1 cellular context compared by ENCODE assay signal in genomic region chr17:30344283-30345088, GRCh38.
TF ChIP-seq lines count a peak whose summit lies in the region.

No MANE protein-coding gene starts in this region.

TF ChIP-seq in GM23338, 12 proteins besides CTCF, POLR2A, EP300 and RAD21:
- no peak for TF ChIP-seq ZNF462 (CRISPR knock-in tag; IDR thresholded peaks at IDR 0.05)
- TF ChIP-seq ETS1 (IDR thresholded peaks at IDR 0.05), result no peak
- TF ChIP-seq NANOG (IDR thresholded peaks at IDR 0.05; ENCODE audit: borderline replicate concordance), result no peak
